ENCODE assay signal across 12 cellular contexts in genomic region chr1:85320371-85321131, GRCh38. TPM values are rescaled to one million over a fixed set of nuclear protein-coding genes. Genes with fewer than 3 reads are reported as not detected.
DNase-seq lines count a peak whose midpoint lies in the region; ATAC-seq and TF ChIP-seq lines count a peak whose summit lies in the region.
"Had no signal": no experiment of that assay in that cellular context is flagged by ENCODE, and none has a peak within 500 bp of the region (broad histone marks: within the 10 kb centered on the region; RNA-seq: fewer than 3 reads in every experiment).

No MANE protein-coding gene starts in this region.

- in situ Hi-C loops in gastrocnemius medialis (cut with MboI; ENCODE audit: low sequenced_read_pairs in 4 of 4): loop anchor here in 1 of 4 donors (10.0 to 25.0 kb wide), 2 partner anchors 254 to 567 kb away; no protein-coding TSS in a partner anchor

- peak; percentile 10 for DNase-seq in activated naive CD4-positive, alpha-beta T cell treated with anti-CD3 and anti-CD28 coated beads for 36 hours
- DNase-seq in activated naive CD4-positive, alpha-beta T cell treated with Interleukin-2 at 50 U/mL for 16 hours: no peak
- peak; percentile 51 for DNase-seq in fibroblast of peridontal ligament (ENCODE audit: extremely low read depth)
- DNase-seq in smooth muscle cell (lab: John Stamatoyannopoulos, UW; ENCODE audit: unreplicated experiment): no peak
- no peak for DNase-seq in GOT3 (lab: John Stamatoyannopoulos, UW)
- no peak for DNase-seq in gastrocnemius medialis
- DNase-seq: 8988T; amygdala; NCI-H1694; stimulated activated naive CD4-positive, alpha-beta T cell had no signal

- H2AFZ ChIP-seq in smooth muscle cell (ENCODE audit: low read depth): no peak overlapping the region

- H3K4me1 ChIP-seq in smooth muscle cell (ENCODE audit: low read depth) (no peaks in the 10 kb centered on the region), gastrocnemius medialis (peaks cover 7 to 10% of the 10 kb centered on the region in 2 donors)

- H3K4me1 Mint-ChIP-seq in activated naive CD4-positive, alpha-beta T cell treated with anti-CD3 and anti-CD28 coated beads for 36 hours (ENCODE audit: low read depth): peaks cover 5% of the 10 kb centered on the region

- no peaks in the 10 kb centered on the region for H3K79me2 ChIP-seq in smooth muscle cell (ENCODE audit: low read depth)

- peaks cover 11% of the 10 kb centered on the region for H3K27me3 Mint-ChIP-seq in activated naive CD4-positive, alpha-beta T cell treated with anti-CD3 and anti-CD28 coated beads for 36 hours (ENCODE audit: low read depth)

- H3K4me3 ChIP-seq in smooth muscle cell: no peak overlapping the region
- no peak overlapping the region for H3K4me3 ChIP-seq in gastrocnemius medialis

- H3K27me3 ChIP-seq in smooth muscle cell (ENCODE audit: low read depth) (no peaks in the 10 kb centered on the region), gastrocnemius medialis (no peaks in the 10 kb centered on the region)

- TF ChIP-seq CTCF in smooth muscle cell (IDR thresholded peaks at IDR 0.05; ENCODE audit: borderline replicate concordance, insufficient read depth, poor library complexity, severe bottlenecking): no peak
- no peak for TF ChIP-seq CTCF in gastrocnemius medialis (IDR thresholded peaks at IDR 0.05 in 4 of 5, conservative IDR thresholded peaks at IDR 0.05 in 1 of 5)

- intact Hi-C loops in activated naive CD4-positive, alpha-beta T cell treated with anti-CD3 and anti-CD28 coated beads for 36 hours (cut with micrococcal nuclease): loop anchor here (2.0 kb wide), 1 partner anchor 22 kb away; no protein-coding TSS in a partner anchor
- intact Hi-C loops in gastrocnemius medialis (cut with DNase I; ENCODE audit: low total_unique reads): no loop called here

- no peaks in the 10 kb centered on the region for H3K9me3 Mint-ChIP-seq in activated naive CD4-positive, alpha-beta T cell treated with anti-CD3 and anti-CD28 coated beads for 36 hours

- CTCF ChIA-PET in activated naive CD4-positive, alpha-beta T cell treated with anti-CD3 and anti-CD28 coated beads for 36 hours (lab: Charles Lee): no interaction called here

- TF ChIP-seq POLR2A in gastrocnemius medialis (IDR thresholded peaks at IDR 0.05): no peak

- H3K4me2 ChIP-seq in smooth muscle cell: peak overlapping the region; percentile 46

- H3K27ac ChIP-seq in smooth muscle cell (ENCODE audit: low read depth) (peak overlapping the region; percentile 50), gastrocnemius medialis (peak overlapping the region in 1 of 4 donors; percentile 49)

- H3K36me3 ChIP-seq in smooth muscle cell (ENCODE audit: low read depth) (no peaks in the 10 kb centered on the region), gastrocnemius medialis (no peaks in the 10 kb centered on the region)

- no peaks in the 10 kb centered on the region for H3K9me3 ChIP-seq in smooth muscle cell (replicated peaks; ENCODE audit: low read depth)
- H3K9me3 ChIP-seq in gastrocnemius medialis: no peaks in the 10 kb centered on the region

- no peak overlapping the region for H3K27ac Mint-ChIP-seq in activated naive CD4-positive, alpha-beta T cell treated with anti-CD3 and anti-CD28 coated beads for 36 hours

- H3K4me3 Mint-ChIP-seq in activated naive CD4-positive, alpha-beta T cell treated with anti-CD3 and anti-CD28 coated beads for 36 hours: no peak overlapping the region

- no peaks in the 10 kb centered on the region for H3K36me3 Mint-ChIP-seq in activated naive CD4-positive, alpha-beta T cell treated with anti-CD3 and anti-CD28 coated beads for 36 hours (ENCODE audit: low read depth)

- H4K20me1 ChIP-seq in smooth muscle cell (ENCODE audit: low read depth): no peaks in the 10 kb centered on the region

- peak; percentile 81 for ATAC-seq in SK-N-SH treated with all-trans-retinoic acid at 6 μM for 48 hours
- no peak for ATAC-seq in HG03432 (IDR thresholded peaks at IDR 0.05; ENCODE audit: unreplicated experiment)
- no peak for ATAC-seq in gastrocnemius medialis

- H3K9ac ChIP-seq in smooth muscle cell (ENCODE audit: low read depth): no peak overlapping the region

- WGBS in smooth muscle cell (ENCODE audit: low lambda C conversion rate): 55% methylated on average over 2 of the region's 2 CpGs

- no peaks in the 10 kb centered on the region for H3F3A ChIP-seq in smooth muscle cell (ENCODE audit: low read depth)

TF ChIP-seq in SK-N-SH treated with all-trans-retinoic acid at 6 μM for 48 hours, 23 proteins besides CTCF, POLR2A, EP300 and RAD21:
- TF ChIP-seq CSRNP3 (CRISPR knock-in tag; IDR thresholded peaks at IDR 0.05) (no peak), ZFP3 (CRISPR knock-in tag; IDR thresholded peaks at IDR 0.05) (peak; percentile 36; the same call in 1 of the 2 replicates)

RNA-seq across cellular contexts. Expression of gene BCL10, which starts 44.1 kb away (rescaled TPM):
- 10 to 100 TPM; 13.8 to 17.7 TPM for total RNA-seq in activated naive CD4-positive, alpha-beta T cell treated with anti-CD3 and anti-CD28 coated beads for 36 hours
- 34.3 and 41.4 TPM in 2 replicates for total RNA-seq in smooth muscle cell
- 21.4 and 27.2 TPM in 2 replicates for polyA plus RNA-seq in smooth muscle cell
- 1 to 10 TPM; 4.3 to 6.4 (median 5.4) TPM for total RNA-seq in gastrocnemius medialis

Comparison
In these comparisons a context has a peak if more than half of its experiments do, and no peak if none do; other contexts are left out.
1. DNase-seq: peak in activated naive CD4-positive, alpha-beta T cell treated with anti-CD3 and anti-CD28 coated beads for 36 hours (single experiment) and fibroblast of peridontal ligament (single experiment); none in activated naive CD4-positive, alpha-beta T cell treated with Interleukin-2 at 50 U/mL for 16 hours (single experiment), smooth muscle cell (single experiment), GOT3 (single experiment) and gastrocnemius medialis (0 of 2).